Comparison of ENCODE assay signal across 16 cellular contexts in genomic region chr4:148004228-148004813, GRCh38.
A peak's percentile ranks its signal among the peaks of the same experiment; 100 is the strongest.
DNase-seq lines count a peak whose midpoint lies in the region; ATAC-seq, FAIRE-seq and TF ChIP-seq lines count a peak whose summit lies in the region.
"Had no signal": no experiment of that assay in that cellular context is flagged by ENCODE, and none has a peak within 500 bp of the region (broad histone marks: within the 10 kb centered on the region; RNA-seq: fewer than 3 reads in every experiment).

No MANE protein-coding gene starts in this region.

- FAIRE-seq in urothelium cell line (lab: Jason Lieb, UNC): no peak
- FAIRE-seq: bronchial epithelial cell, GM18507, kidney had no signal

- H3K36me3 ChIP-seq in suprapubic skin: peaks cover 3% of the 10 kb centered on the region
- H3K36me3 ChIP-seq: WERI-Rb-1 had no signal

- H3K4me1 Mint-ChIP-seq in immature natural killer cell: peaks cover 28 to 44% of the 10 kb centered on the region in 2 donors
- H3K4me1 Mint-ChIP-seq in activated naive CD8-positive, alpha-beta T cell treated with anti-CD3 and anti-CD28 coated beads, Interleukin-2, amount 50 U/mL, for 24 hours: peaks cover 5% of the 10 kb centered on the region
- H3K4me1 Mint-ChIP-seq: stimulated activated naive B cell treated with anti-CD40 and anti-IgM and Interleukin-4, amounts not matched to agents 10 μg/mL and 1 μg/mL and 100 μg/mL, for 72 hours had no signal

- no peak overlapping the region for H3K27ac ChIP-seq in suprapubic skin
- H3K27ac ChIP-seq: WERI-Rb-1 had no signal

- H3K4me3 Mint-ChIP-seq in immature natural killer cell: peak overlapping the region in 4 of 5 donors; percentile 19 to 69 (median 38)
- no peak overlapping the region for H3K4me3 Mint-ChIP-seq in activated naive CD8-positive, alpha-beta T cell treated with anti-CD3 and anti-CD28 coated beads, Interleukin-2, amount 50 U/mL, for 24 hours
- H3K4me3 Mint-ChIP-seq: activated naive CD4-positive, alpha-beta T cell treated with anti-CD3 and anti-CD28 coated beads, Interleukin-2, amount 10 ng/mL, durations not matched to agents 7 days and 5 days; CD4-positive, alpha-beta T cell; stimulated activated naive B cell treated with anti-CD40 and anti-IgM and Interleukin-4, amounts not matched to agents 10 μg/mL and 1 μg/mL and 100 μg/mL, for 72 hours had no signal

- peak; percentile 52 for DNase-seq in Right ventricle myocardium superior
- no peak for DNase-seq in cardiac septum (ENCODE audit: low spot score)
- DNase-seq in SK-MEL-5 (ENCODE audit: low read depth, low spot score): peak; percentile 33
- DNase-seq in immature natural killer cell: no peak
- peak; percentile 22 for DNase-seq in urothelium cell line (ENCODE audit: low spot score)
- DNase-seq in activated naive CD8-positive, alpha-beta T cell treated with anti-CD3 and anti-CD28 coated beads, Interleukin-2, amount 50 U/mL, for 24 hours: no peak
- no peak for DNase-seq in NCI-H345 (lab: John Stamatoyannopoulos, UW)
- no peak for DNase-seq in suprapubic skin (ENCODE audit: low spot score in 2 of 2)
- DNase-seq: activated naive CD4-positive, alpha-beta T cell treated with anti-CD3 and anti-CD28 coated beads, Interleukin-2, amount 10 ng/mL, durations not matched to agents 7 days and 5 days; CD4-positive, alpha-beta T cell; kidney; MM.1S; stimulated activated naive B cell treated with anti-CD40 and anti-IgM and Interleukin-4, amounts not matched to agents 10 μg/mL and 1 μg/mL and 100 μg/mL, for 72 hours; WERI-Rb-1 had no signal

- no peak for TF ChIP-seq POLR2A in suprapubic skin (IDR thresholded peaks at IDR 0.05)

- in situ Hi-C loops in SK-MEL-5 (cut with HindIII; ENCODE audit: low pct_unique_long_range_greater_than_20kb, low sequenced_read_pairs): no loop called here

- H3K27me3 Mint-ChIP-seq in immature natural killer cell (ENCODE audit: low read depth in 3 of 3): peaks cover 0 to 3% (median 0%) of the 10 kb centered on the region in 3 donors
- no peaks in the 10 kb centered on the region for H3K27me3 Mint-ChIP-seq in activated naive CD8-positive, alpha-beta T cell treated with anti-CD3 and anti-CD28 coated beads, Interleukin-2, amount 50 U/mL, for 24 hours
- H3K27me3 Mint-ChIP-seq: activated naive CD4-positive, alpha-beta T cell treated with anti-CD3 and anti-CD28 coated beads, Interleukin-2, amount 10 ng/mL, durations not matched to agents 7 days and 5 days; CD4-positive, alpha-beta T cell had no signal

- 58% methylated on average over 6 of the region's 6 CpGs for WGBS in suprapubic skin

- no peaks in the 10 kb centered on the region for H3K27me3 ChIP-seq in suprapubic skin

- peaks cover 0 to 8% (median 5%) of the 10 kb centered on the region in 3 donors for H3K36me3 Mint-ChIP-seq in immature natural killer cell
- H3K36me3 Mint-ChIP-seq in activated naive CD8-positive, alpha-beta T cell treated with anti-CD3 and anti-CD28 coated beads, Interleukin-2, amount 50 U/mL, for 24 hours (ENCODE audit: low read depth): peaks cover 5% of the 10 kb centered on the region
- H3K36me3 Mint-ChIP-seq: stimulated activated naive B cell treated with anti-CD40 and anti-IgM and Interleukin-4, amounts not matched to agents 10 μg/mL and 1 μg/mL and 100 μg/mL, for 72 hours had no signal

- H3K9me3 Mint-ChIP-seq in immature natural killer cell: no peaks in the 10 kb centered on the region
- H3K9me3 Mint-ChIP-seq in activated naive CD8-positive, alpha-beta T cell treated with anti-CD3 and anti-CD28 coated beads, Interleukin-2, amount 50 U/mL, for 24 hours: no peaks in the 10 kb centered on the region
- H3K9me3 Mint-ChIP-seq: CD4-positive, alpha-beta T cell had no signal

- TF ChIP-seq CTCF in suprapubic skin (IDR thresholded peaks at IDR 0.05): no peak

- H3K27ac Mint-ChIP-seq in immature natural killer cell: peak overlapping the region in 3 of 6 donors; percentile 8 to 29 (median 29)
- H3K27ac Mint-ChIP-seq in activated naive CD8-positive, alpha-beta T cell treated with anti-CD3 and anti-CD28 coated beads, Interleukin-2, amount 50 U/mL, for 24 hours: no peak overlapping the region
- H3K27ac Mint-ChIP-seq: activated naive CD4-positive, alpha-beta T cell treated with anti-CD3 and anti-CD28 coated beads, Interleukin-2, amount 10 ng/mL, durations not matched to agents 7 days and 5 days; CD4-positive, alpha-beta T cell; stimulated activated naive B cell treated with anti-CD40 and anti-IgM and Interleukin-4, amounts not matched to agents 10 μg/mL and 1 μg/mL and 100 μg/mL, for 72 hours had no signal

- TF ChIP-seq EP300 in suprapubic skin (IDR thresholded peaks at IDR 0.05): no peak

- H3K4me3 ChIP-seq in suprapubic skin: no peak overlapping the region

- no peaks in the 10 kb centered on the region for H3K9me3 ChIP-seq in suprapubic skin

- peaks cover 9% of the 10 kb centered on the region for H3K4me1 ChIP-seq in suprapubic skin

- peak; percentile 49 for ATAC-seq in Right ventricle myocardium superior (ENCODE audit: poor library complexity)
- ATAC-seq in activated naive CD8-positive, alpha-beta T cell treated with anti-CD3 and anti-CD28 coated beads, Interleukin-2, amount 50 U/mL, for 24 hours: no peak
- ATAC-seq: stimulated activated naive B cell treated with anti-CD40 and anti-IgM and Interleukin-4, amounts not matched to agents 10 μg/mL and 1 μg/mL and 100 μg/mL, for 72 hours had no signal

- intact Hi-C loops in Right ventricle myocardium superior (cut with DNase I): no loop called here
- intact Hi-C loops in cardiac septum (cut with DNase I): no loop called here

Comparison
In these comparisons a context has a peak if more than half of its experiments do, and no peak if none do; other contexts are left out.
1. DNase-seq: peak in Right ventricle myocardium superior (single experiment), SK-MEL-5 (single experiment) and urothelium cell line (single experiment); none in cardiac septum (single experiment), immature natural killer cell (0 of 3), activated naive CD8-positive, alpha-beta T cell treated with anti-CD3 and anti-CD28 coated beads, Interleukin-2, amount 50 U/mL, for 24 hours (single experiment), NCI-H345 (single experiment) and suprapubic skin (0 of 2).